16 cellular contexts compared by ENCODE assay signal in genomic region chr14:101525646-101526527, GRCh38.
DNase-seq lines count a peak whose midpoint lies in the region; ATAC-seq lines count a peak whose summit lies in the region.
"Had no signal": no experiment of that assay in that cellular context is flagged by ENCODE, and none has a peak within 500 bp of the region (broad histone marks: within the 10 kb centered on the region; RNA-seq: fewer than 3 reads in every experiment).

No MANE protein-coding gene starts in this region.

- DNase-seq in NCI-H1436 (lab: John Stamatoyannopoulos, UW) (peak; percentile 6), NCI-H1436 treated with DMSO at 0.1 percent for 48 hours (lab: John Stamatoyannopoulos, UW) (no peak), DMS79 (lab: John Stamatoyannopoulos, UW) (peak; percentile 49), NCI-H1694 (lab: John Stamatoyannopoulos, UW) (peak; percentile 94), left kidney (ENCODE audit: low read depth, low spot score) (peak; percentile 38)
- DNase-seq: COR-L47, DMS153, GM23248, NCI-H1930, NCI-H69, Peyer's patch, SIG-M5, T-helper 9 cell had no signal

- ATAC-seq in GM21619 (IDR thresholded peaks at IDR 0.05; ENCODE audit: unreplicated experiment), result no peak
- ATAC-seq in activated CD4-positive, CD25-positive, alpha-beta regulatory T cell treated with anti-CD3 and anti-CD28 coated beads, Interleukin-2, amount 50 U/mL, for 24 hours, result no peak
- no peak for ATAC-seq in GM21447 (IDR thresholded peaks at IDR 0.05; ENCODE audit: unreplicated experiment)
